39 cellular contexts compared by ENCODE assay signal in genomic region chr6:44294832-44295791, GRCh38. TPM values are rescaled to one million over a fixed set of nuclear protein-coding genes. Genes with fewer than 3 reads are reported as not detected.
"Had no signal": no experiment of that assay in that cellular context is flagged by ENCODE, and none has a peak within 500 bp of the region (broad histone marks: within the 10 kb centered on the region; RNA-seq: fewer than 3 reads in every experiment).

No MANE protein-coding gene starts in this region.

- H3K4me3 ChIP-seq: adrenal gland, body of pancreas, cardiac muscle cell, gastroesophageal sphincter, smooth muscle cell, stomach, thyroid gland, upper lobe of left lung had no signal

- ATAC-seq: body of pancreas; effector memory CD8-positive, alpha-beta T cell; gastroesophageal sphincter; left colon; sciatic nerve; stimulated activated naive B cell treated with anti-CD40 and anti-IgM and Interleukin-4, amounts not matched to agents 10 μg/mL and 1 μg/mL and 100 μg/mL, for 72 hours had no signal

- H3K4me3 Mint-ChIP-seq: activated CD4-positive, alpha-beta memory T cell treated with anti-CD3 and anti-CD28 coated beads for 36 hours; activated naive CD4-positive, alpha-beta T cell treated with anti-CD3 and anti-CD28 coated beads for 36 hours; activated naive CD8-positive, alpha-beta T cell treated with anti-CD3 and anti-CD28 coated beads for 36 hours; activated T-helper 1 cell treated with anti-CD3 and anti-CD28 coated beads, Interleukin-12 subunit alpha, Interleukin-12 subunit beta, Interleukin-2, Interleukin-4 antibody, amounts not matched to agents 30 ng/mL and 10 ng/mL and 1 ng/mL, durations not matched to agents 14 hours and 24 hours and 36 hours; effector memory CD8-positive, alpha-beta T cell; naive B cell; stimulated activated naive B cell treated with anti-CD40 and anti-IgM and Interleukin-4, amounts not matched to agents 10 μg/mL and 1 μg/mL and 100 μg/mL, for 72 hours; T-helper 1 cell treated with Interleukin-12 subunit alpha and Interleukin-12 subunit beta and Interleukin-4 antibody, amounts not matched to agents 30 μg/mL and 1 μg/mL, for 36 hours had no signal

- DNase-seq: activated CD4-positive, alpha-beta memory T cell treated with anti-CD3 and anti-CD28 coated beads for 36 hours; activated CD4-positive, alpha-beta T cell treated with anti-CD3 and anti-CD28 coated beads for 4 hours; activated CD8-positive, alpha-beta memory T cell treated with anti-CD3 and anti-CD28 coated beads, Interleukin-2, amount 50 U/mL, for 4 hours; activated effector memory CD4-positive, alpha-beta T cell treated with anti-CD3 and anti-CD28 coated beads, Interleukin-2, amount 50 U/mL, for 16 hours; activated naive CD4-positive, alpha-beta T cell treated with anti-CD3 and anti-CD28 coated beads for 36 hours; activated naive CD8-positive, alpha-beta T cell treated with anti-CD3 and anti-CD28 coated beads for 36 hours; activated T-cell treated with anti-CD3 and anti-CD28 coated beads, Interleukin-2, amount 50 U/mL, for 1 hour; adrenal gland; body of pancreas; cortex of kidney; effector memory CD8-positive, alpha-beta T cell; erythroblast; hippocampal formation; left colon; mammary epithelial cell; naive B cell; retina; stimulated activated CD4-positive, alpha-beta T cell treated with anti-CD3 and anti-CD28 coated beads, Interleukin-15, amount 100 ng/mL, for 24 hours; stimulated activated CD4-positive, alpha-beta T cell treated with anti-CD3 and anti-CD28 coated beads, Interleukin-2, amount 100 ng/mL, for 24 hours; stimulated activated naive B cell treated with anti-CD40 and anti-IgM and Interleukin-4, amounts not matched to agents 10 μg/mL and 1 μg/mL and 100 μg/mL, for 72 hours; stomach; T-helper 9 cell; thyroid gland; upper lobe of left lung had no signal

- H3K4me2 ChIP-seq: smooth muscle cell had no signal

- H3K27ac Mint-ChIP-seq: activated CD4-positive, alpha-beta memory T cell treated with anti-CD3 and anti-CD28 coated beads for 36 hours; activated naive CD4-positive, alpha-beta T cell treated with anti-CD3 and anti-CD28 coated beads for 36 hours; activated naive CD8-positive, alpha-beta T cell treated with anti-CD3 and anti-CD28 coated beads for 36 hours; activated T-helper 1 cell treated with anti-CD3 and anti-CD28 coated beads, Interleukin-12 subunit alpha, Interleukin-12 subunit beta, Interleukin-2, Interleukin-4 antibody, amounts not matched to agents 30 ng/mL and 10 ng/mL and 1 ng/mL, durations not matched to agents 14 hours and 24 hours and 36 hours; effector memory CD8-positive, alpha-beta T cell; progenitor cell of endocrine pancreas; stimulated activated naive B cell treated with anti-CD40 and anti-IgM and Interleukin-4, amounts not matched to agents 10 μg/mL and 1 μg/mL and 100 μg/mL, for 72 hours; T-helper 1 cell treated with Interleukin-12 subunit alpha and Interleukin-12 subunit beta and Interleukin-4 antibody, amounts not matched to agents 30 μg/mL and 1 μg/mL, for 36 hours had no signal

- H3K9me3 ChIP-seq: adrenal gland, body of pancreas, gastroesophageal sphincter, stomach, thyroid gland, upper lobe of left lung had no signal

- H3K27ac ChIP-seq: adrenal gland, body of pancreas, cardiac muscle cell, gastroesophageal sphincter, stomach, thyroid gland, upper lobe of left lung, VCaP had no signal

- H3K9me3 Mint-ChIP-seq: activated CD4-positive, alpha-beta memory T cell treated with anti-CD3 and anti-CD28 coated beads for 36 hours; activated naive CD4-positive, alpha-beta T cell treated with anti-CD3 and anti-CD28 coated beads for 36 hours; activated naive CD8-positive, alpha-beta T cell treated with anti-CD3 and anti-CD28 coated beads for 36 hours; activated T-helper 1 cell treated with anti-CD3 and anti-CD28 coated beads, Interleukin-12 subunit alpha, Interleukin-12 subunit beta, Interleukin-2, Interleukin-4 antibody, amounts not matched to agents 30 ng/mL and 10 ng/mL and 1 ng/mL, durations not matched to agents 14 hours and 24 hours and 36 hours; effector memory CD8-positive, alpha-beta T cell; stimulated activated naive B cell treated with anti-CD40 and anti-IgM and Interleukin-4, amounts not matched to agents 10 μg/mL and 1 μg/mL and 100 μg/mL, for 72 hours; T-helper 1 cell treated with Interleukin-12 subunit alpha and Interleukin-12 subunit beta and Interleukin-4 antibody, amounts not matched to agents 30 μg/mL and 1 μg/mL, for 36 hours had no signal

- H3K36me3 ChIP-seq: adrenal gland, cardiac muscle cell had no signal

RNA-seq across cellular contexts. Expression of gene TMEM151B, which starts 24.9 kb away (rescaled TPM):
- total RNA-seq: activated CD8-positive, alpha-beta memory T cell treated with anti-CD3 and anti-CD28 coated beads for 36 hours; activated naive CD4-positive, alpha-beta T cell treated with anti-CD3 and anti-CD28 coated beads for 36 hours; activated naive CD8-positive, alpha-beta T cell treated with anti-CD3 and anti-CD28 coated beads for 36 hours; aorta; liver; mammary epithelial cell; sciatic nerve; smooth muscle cell; thyroid gland; upper lobe of left lung had no signal
- polyA plus RNA-seq: aorta, keratinocyte, liver, smooth muscle cell had no signal

RNA-seq across cellular contexts. Expression of gene SPATS1, which starts 47.3 kb away (rescaled TPM):
- total RNA-seq: activated CD4-positive, alpha-beta memory T cell treated with anti-CD3 and anti-CD28 coated beads for 36 hours; activated CD8-positive, alpha-beta memory T cell treated with anti-CD3 and anti-CD28 coated beads for 36 hours; activated naive CD4-positive, alpha-beta T cell treated with anti-CD3 and anti-CD28 coated beads for 36 hours; activated naive CD8-positive, alpha-beta T cell treated with anti-CD3 and anti-CD28 coated beads for 36 hours; activated T-helper 1 cell treated with anti-CD3 and anti-CD28 coated beads, Interleukin-12 subunit alpha, Interleukin-12 subunit beta, Interleukin-2, Interleukin-4 antibody, amounts not matched to agents 30 ng/mL and 10 ng/mL and 1 ng/mL, durations not matched to agents 14 hours and 24 hours and 36 hours; adrenal gland; aorta; body of pancreas; cardiac muscle cell; cerebellum; gastroesophageal sphincter; left colon; liver; mammary epithelial cell; omental fat pad; progenitor cell of endocrine pancreas; sciatic nerve; smooth muscle cell; stomach; thyroid gland had no signal
- polyA plus RNA-seq: aorta, cardiac muscle cell, keratinocyte, liver, mammary epithelial cell, neural cell, smooth muscle cell, stomach had no signal
